In the genomic region with DNA sequence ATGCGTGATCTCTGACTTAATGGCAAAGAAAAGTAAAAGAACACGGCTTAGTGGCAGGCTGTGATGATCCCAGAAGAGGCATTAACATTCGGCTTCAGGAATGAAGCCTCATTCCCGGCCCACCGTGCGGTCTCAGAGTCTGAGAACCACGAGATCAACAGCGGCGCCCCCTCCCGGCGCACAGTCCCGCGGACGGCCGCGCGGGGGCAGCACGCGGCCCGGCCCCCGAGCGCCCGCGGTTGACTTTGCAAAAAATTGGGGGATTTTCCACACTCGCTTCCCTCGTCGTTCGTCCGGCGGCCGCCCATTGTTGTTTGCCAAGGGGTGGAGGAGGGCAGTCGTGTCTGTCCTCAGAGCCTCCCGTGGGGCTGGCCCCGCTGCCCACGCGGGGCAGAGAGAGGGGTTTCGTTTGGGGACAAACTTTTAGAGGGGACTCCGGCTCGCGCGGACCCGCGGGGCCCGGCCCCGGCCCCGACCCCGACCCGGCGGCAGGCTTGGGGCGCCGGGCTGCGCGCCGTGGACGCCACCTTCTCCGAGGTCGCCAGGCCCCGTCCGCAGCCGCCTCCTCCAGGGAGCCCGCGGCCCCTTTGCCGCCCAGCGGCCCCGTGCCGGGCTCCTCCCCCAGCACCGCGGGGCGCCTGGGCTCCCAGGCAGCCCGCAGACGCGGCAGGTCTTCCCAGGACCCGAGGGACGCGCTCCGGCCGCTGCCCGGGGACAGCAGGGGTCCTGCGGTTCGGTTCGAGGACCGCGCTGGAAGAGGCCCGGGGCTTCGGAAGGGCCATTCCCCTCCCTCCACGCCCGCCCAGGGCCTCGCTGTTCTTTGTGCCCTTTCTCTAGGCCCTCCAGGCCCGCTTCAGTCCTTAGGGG, we compare ENCODE assay signal across 8 cellular contexts. TPM values are rescaled to one million over a fixed set of nuclear protein-coding genes. Genes with fewer than 3 reads are reported as not detected.
DNase-seq lines count a peak whose midpoint lies in the region; ATAC-seq and TF ChIP-seq lines count a peak whose summit lies in the region.

No MANE protein-coding gene starts in this region.

- no peaks in the 10 kb centered on the region for H3K9me3 ChIP-seq in esophagus squamous epithelium

- TF ChIP-seq CTCF in Calu3 (IDR thresholded peaks at IDR 0.05; ENCODE audit: unreplicated experiment): peak; percentile 87
- TF ChIP-seq CTCF in HL-60 (IDR thresholded peaks at IDR 0.05; ENCODE audit: insufficient read depth, low read length): peak; percentile 70
- peak; percentile 95 to 99 (median 97) for TF ChIP-seq CTCF in esophagus squamous epithelium (IDR thresholded peaks at IDR 0.05)

- H3K36me3 ChIP-seq in esophagus squamous epithelium: no peaks in the 10 kb centered on the region

- H3K27me3 ChIP-seq in HL-60 (ENCODE audit: insufficient read depth, poor library complexity, severe bottlenecking): no peaks in the 10 kb centered on the region
- H3K27me3 ChIP-seq in esophagus squamous epithelium: no peaks in the 10 kb centered on the region

- H3K4me1 ChIP-seq in esophagus squamous epithelium: peaks cover 22 to 79% (median 24%) of the 10 kb centered on the region in 3 donors

- TF ChIP-seq POLR2A in esophagus squamous epithelium (IDR thresholded peaks at IDR 0.05): peak in 1 of 4 donors; percentile 36

- H3K36me3 Mint-ChIP-seq in Calu3 (ENCODE audit: insufficient read depth, unreplicated experiment) (peaks cover 13% of the 10 kb centered on the region), naive B cell (no peaks in the 10 kb centered on the region)
- no peaks in the 10 kb centered on the region for H3K36me3 Mint-ChIP-seq in stimulated activated effector memory CD8-positive, alpha-beta T cell treated with anti-CD3 and anti-CD28 coated beads, Interleukin-12 subunit alpha, Interleukin-12 subunit beta, amount 100 ng/mL, for 72 hours

- BruUV-seq in Calu3 (replicated peaks; lab: Mats Ljungman, UMichigan): no TSS peak

- H3K27ac Mint-ChIP-seq in Calu3 (ENCODE audit: unreplicated experiment): no peak overlapping the region
- peak overlapping the region in 3 of 6 donors; percentile 53 to 70 (median 68) for H3K27ac Mint-ChIP-seq in naive B cell
- H3K27ac Mint-ChIP-seq in stimulated activated effector memory CD8-positive, alpha-beta T cell treated with anti-CD3 and anti-CD28 coated beads, Interleukin-12 subunit alpha, Interleukin-12 subunit beta, amount 100 ng/mL, for 72 hours: no peak overlapping the region

- peak overlapping the region; percentile 52 for H3K27ac ChIP-seq in HL-60 (replicated peaks)
- H3K27ac ChIP-seq in esophagus squamous epithelium: peak overlapping the region; percentile 84 to 88 (median 86)

- H3K9me3 Mint-ChIP-seq in Calu3 (ENCODE audit: low read depth, unreplicated experiment): no peaks in the 10 kb centered on the region
- no peaks in the 10 kb centered on the region for H3K9me3 Mint-ChIP-seq in naive B cell
- H3K9me3 Mint-ChIP-seq in stimulated activated effector memory CD8-positive, alpha-beta T cell treated with anti-CD3 and anti-CD28 coated beads, Interleukin-12 subunit alpha, Interleukin-12 subunit beta, amount 100 ng/mL, for 72 hours: no peaks in the 10 kb centered on the region

- 2% methylated on average over 20 of the region's 89 CpGs; no CpG with 5 or more reads in 1 of the 2 donors for WGBS in esophagus squamous epithelium, 2 donors

- intact Hi-C loops in Calu3 (cut with micrococcal nuclease; ENCODE audit: unreplicated experiment): loop anchor here (2.0 to 5.0 kb wide), 3 partner anchors 210 to 1525 kb away; no protein-coding TSS in a partner anchor
- intact Hi-C loops in esophagus squamous epithelium (cut with DNase I): loop anchor here (10.0 kb wide), 1 partner anchor 423 kb away; no protein-coding TSS in a partner anchor

- H3K4me3 ChIP-seq in HL-60 (replicated peaks; ENCODE audit: insufficient read depth, low read length): peak overlapping the region; percentile 50
- peak overlapping the region; percentile 48 to 83 (median 72) for H3K4me3 ChIP-seq in esophagus squamous epithelium

- no peaks in the 10 kb centered on the region for H3K27me3 Mint-ChIP-seq in Calu3 (ENCODE audit: unreplicated experiment)
- no peaks in the 10 kb centered on the region for H3K27me3 Mint-ChIP-seq in naive B cell

- peak; percentile 43 for ATAC-seq in GM19467 (IDR thresholded peaks at IDR 0.05; ENCODE audit: unreplicated experiment)
- ATAC-seq in naive B cell (ENCODE audit: low read depth in 2 of 2): peak; percentile 41 to 49
- peak; percentile 68 for ATAC-seq in stimulated activated effector memory CD8-positive, alpha-beta T cell treated with anti-CD3 and anti-CD28 coated beads, Interleukin-12 subunit alpha, Interleukin-12 subunit beta, amount 100 ng/mL, for 72 hours

- CTCF ChIA-PET in Calu3 (lab: Charles Lee): interaction anchor here (0.6 kb wide), 2 partner anchors 77 to 1101 kb away, joined by 3 to 9 read pairs; no protein-coding TSS in a partner anchor

- H3K4me3 Mint-ChIP-seq in Calu3 (ENCODE audit: low read depth, unreplicated experiment) (peak overlapping the region; percentile 27), naive B cell (peak overlapping the region; percentile 66 to 90 (median 76))
- H3K4me3 Mint-ChIP-seq in stimulated activated effector memory CD8-positive, alpha-beta T cell treated with anti-CD3 and anti-CD28 coated beads, Interleukin-12 subunit alpha, Interleukin-12 subunit beta, amount 100 ng/mL, for 72 hours: peak overlapping the region; percentile 55

- peak; percentile 86 for DNase-seq in Calu3
- DNase-seq in HL-60 (ENCODE audit: low read depth in 1 of 2, low spot score in 1 of 2): peak; percentile 54 to 77
- DNase-seq in OCI-M1 (lab: John Stamatoyannopoulos, UW): peak; percentile 89
- peak; percentile 88 for DNase-seq in activated T-cell treated with anti-CD3 and anti-CD28 coated beads, Interleukin-2, amount 50 U/mL, for 1 hour
- DNase-seq in esophagus squamous epithelium (lab: John Stamatoyannopoulos, UW): no peak
- DNase-seq in naive B cell: peak; percentile 81
- peak; percentile 88 to 91 for DNase-seq in stimulated activated effector memory CD8-positive, alpha-beta T cell treated with anti-CD3 and anti-CD28 coated beads, Interleukin-12 subunit alpha, Interleukin-12 subunit beta, amount 100 ng/mL, for 72 hours (ENCODE audit: low spot score in 2 of 2)

- H3K4me1 Mint-ChIP-seq in Calu3 (ENCODE audit: low read depth, unreplicated experiment) (no peaks in the 10 kb centered on the region), naive B cell (peaks cover 18 to 23% (median 21%) of the 10 kb centered on the region in 3 donors)
- H3K4me1 Mint-ChIP-seq in stimulated activated effector memory CD8-positive, alpha-beta T cell treated with anti-CD3 and anti-CD28 coated beads, Interleukin-12 subunit alpha, Interleukin-12 subunit beta, amount 100 ng/mL, for 72 hours: peaks cover 23% of the 10 kb centered on the region

RNA-seq across cellular contexts. Expression of gene HS6ST1, which starts 3.3 kb away (rescaled TPM):
- 27.6 and 34.6 TPM in 2 replicates for total RNA-seq in Calu3 (2022)
- 10 to 100 TPM; 44.7 to 73.8 (median 56.8) TPM for total RNA-seq in esophagus squamous epithelium
- 10 to 100 TPM in 2 of 6 donors, 1 to 10 TPM in 4; 3.3 to 11.5 (median 6.8) TPM for polyA plus RNA-seq in naive B cell (ENCODE audit: low read depth in 6 of 6)
